In genomic region chr12:83886479-83886878, GRCh38 we compare ENCODE assay signal across 31 cellular contexts.
A peak's percentile ranks its signal among the peaks of the same experiment; 100 is the strongest.
DNase-seq lines count a peak whose midpoint lies in the region; ATAC-seq, FAIRE-seq and TF ChIP-seq lines count a peak whose summit lies in the region.
"Had no signal": no experiment of that assay in that cellular context is flagged by ENCODE, and none has a peak within 500 bp of the region (broad histone marks: within the 10 kb centered on the region; RNA-seq: fewer than 3 reads in every experiment).

No MANE protein-coding gene starts in this region.

- no peak overlapping the region for H3K9ac ChIP-seq in HepG2 (ENCODE audit: insufficient read depth, low read depth, low read length)
- H3K9ac ChIP-seq: BLaER1; BLaER1 treated with 17β-estradiol and CSF1 and Interleukin-3, amounts not matched to agents 10 nM and 100 nM had no signal

- no peak for ATAC-seq in HepG2
- no peak for ATAC-seq in right lobe of liver
- ATAC-seq: A549; CD8-positive, alpha-beta T cell had no signal

- TF ChIP-seq RAD21 in HepG2 (CRISPR knock-in tag; IDR thresholded peaks at IDR 0.05): no peak

- H3K27me3 ChIP-seq in HepG2 (ENCODE audit: control insufficient read depth in 1 of 2, insufficient read depth in 2 of 2, low read length in 2 of 2) (no peaks in the 10 kb centered on the region), right lobe of liver (no peaks in the 10 kb centered on the region)
- H3K27me3 ChIP-seq: BE2C; BLaER1; BLaER1 treated with 17β-estradiol and CSF1 and Interleukin-3, amounts not matched to agents 10 nM and 100 nM had no signal

- TF ChIP-seq CTCF in HepG2 (CRISPR knock-in tag; IDR thresholded peaks at IDR 0.05) (no peak), right lobe of liver (IDR thresholded peaks at IDR 0.05) (no peak), HEK293 (tag by site-specific recombination; IDR thresholded peaks at IDR 0.05) (no peak)

- CTCF ChIA-PET in HepG2 (lab: Yijun Ruan, JAX; ENCODE audit: low intra/inter-chr PET ratio, low total read pairs) (no interaction called here), HEK293 (lab: Yijun Ruan, JAX) (no interaction called here)

- no peak for FAIRE-seq in HepG2 (lab: Jason Lieb, UNC)
- FAIRE-seq: A204.1, A549, D721Med had no signal

- TF ChIP-seq POLR2A in HepG2 (IDR thresholded peaks at IDR 0.05; ENCODE audit: insufficient read depth in 1 of 2, low read depth in 2 of 2, low read length in 2 of 2): no peak
- no peak for TF ChIP-seq POLR2A in right lobe of liver (IDR thresholded peaks at IDR 0.05)

- H2AFZ ChIP-seq in HepG2 (ENCODE audit: low read length): no peak overlapping the region

- no peaks in the 10 kb centered on the region for H3K9me3 ChIP-seq in HepG2 (ENCODE audit: low read length)
- H3K9me3 ChIP-seq in right lobe of liver: no peaks in the 10 kb centered on the region
- no peaks in the 10 kb centered on the region for H3K9me3 ChIP-seq in HEK293 (ENCODE audit: control insufficient read depth, insufficient read depth, low read depth, low read length)
- H3K9me3 ChIP-seq: BE2C, BLaER1, Caco-2 had no signal

- DNase-seq in HepG2 (ENCODE audit: low spot score): no peak
- DNase-seq in right lobe of liver: no peak
- no peak for DNase-seq in middle frontal gyrus (ENCODE audit: extremely low spot score, low spot score)
- DNase-seq: 8988T; ACHN; AML-193; BE2C; C1 segment of cervical spinal cord; Caco-2; Calu3; CD4-positive, alpha-beta memory T cell; CD4-positive, alpha-beta T cell; CD4-positive, CD25-positive, alpha-beta regulatory T cell; CD8-positive, alpha-beta memory T cell; CD8-positive, alpha-beta T cell; COR-L47; DMS 273 treated with DMSO at 0.1 percent for 48 hours; DMS153; DMS53; DMS79; DMS79 treated with DMSO at 0.1 percent for 48 hours; DND-41; EL had no signal

- H3K27ac ChIP-seq in HepG2 (ENCODE audit: extremely low read length, insufficient read depth, low read length) (no peak overlapping the region), right lobe of liver (no peak overlapping the region), HEK293 (ENCODE audit: extremely low read depth, low read depth, low read length) (no peak overlapping the region)
- H3K27ac ChIP-seq: 22Rv1; A549; BLaER1; BLaER1 treated with 17β-estradiol and CSF1 and Interleukin-3, amounts not matched to agents 10 nM and 100 nM; C4-2B had no signal

- H3K4me3 ChIP-seq in HepG2 (replicated peaks in 1 of 3; ENCODE audit: insufficient read depth in 1 of 3, low read depth in 2 of 3, low read length in 3 of 3) (no peak overlapping the region), right lobe of liver (no peak overlapping the region), HEK293 (ENCODE audit: low read depth, low read length) (no peak overlapping the region)
- H3K4me3 ChIP-seq: A549; BLaER1; BLaER1 treated with 17β-estradiol and CSF1 and Interleukin-3, amounts not matched to agents 10 nM and 100 nM had no signal

- H3K4me2 ChIP-seq in HepG2 (ENCODE audit: low read depth, low read length): no peak overlapping the region
- H3K4me2 ChIP-seq: A549; BLaER1; BLaER1 treated with 17β-estradiol and CSF1 and Interleukin-3, amounts not matched to agents 10 nM and 100 nM had no signal

- no peaks in the 10 kb centered on the region for H3K4me1 ChIP-seq in HepG2 (ENCODE audit: insufficient read depth, low read length)
- no peaks in the 10 kb centered on the region for H3K4me1 ChIP-seq in right lobe of liver
- H3K4me1 ChIP-seq in HEK293 (ENCODE audit: control insufficient read depth, insufficient read depth, low read length): no peaks in the 10 kb centered on the region
- H3K4me1 ChIP-seq: A549; BE2C; BLaER1; BLaER1 treated with 17β-estradiol and CSF1 and Interleukin-3, amounts not matched to agents 10 nM and 100 nM; Caco-2 had no signal

- TF ChIP-seq EP300 in HepG2 (IDR thresholded peaks at IDR 0.05; ENCODE audit: low read depth in 2 of 2, low read length in 2 of 2) (no peak), HepG2 (CRISPR knock-in tag; IDR thresholded peaks at IDR 0.05; ENCODE audit: borderline replicate concordance) (no peak)

- POLR2A ChIA-PET in HepG2 (lab: Yijun Ruan, JAX) (no interaction called here), HEK293 (lab: Yijun Ruan, JAX) (no interaction called here)

- intact Hi-C loops in HepG2 (cut with micrococcal nuclease; ENCODE audit: unreplicated experiment): no loop called here
- intact Hi-C loops in right lobe of liver (cut with DNase I): no loop called here

- WGBS in HepG2 (ENCODE audit: low lambda C conversion rate): 3% methylated on average over 3 of the region's 3 CpGs
- 25% methylated on average over 3 of the region's 3 CpGs for WGBS in right lobe of liver (ENCODE audit: insufficient coverage, low coverage, low lambda C conversion rate, missing lambda C conversion rate)

- in situ Hi-C loops in HepG2 (cut with HindIII; ENCODE audit: extremely low pct_ligation_motif_present, low pct_unique_long_range_greater_than_20kb): no loop called here

- no peaks in the 10 kb centered on the region for H4K20me1 ChIP-seq in HepG2 (ENCODE audit: insufficient read depth, low read length)
- H4K20me1 ChIP-seq: BLaER1; BLaER1 treated with 17β-estradiol and CSF1 and Interleukin-3, amounts not matched to agents 10 nM and 100 nM had no signal

- BruUV-seq in HepG2 (replicated peaks; lab: Mats Ljungman, UMichigan): no TSS peak

- H3K79me2 ChIP-seq in HepG2 (ENCODE audit: insufficient read depth, low read length): no peaks in the 10 kb centered on the region

- H3K36me3 ChIP-seq in HepG2 (replicated peaks in 1 of 2; ENCODE audit: control insufficient read depth in 1 of 2, insufficient read depth in 2 of 2, low read length in 2 of 2) (no peaks in the 10 kb centered on the region), right lobe of liver (no peaks in the 10 kb centered on the region), HEK293 (ENCODE audit: control insufficient read depth in 2 of 2, insufficient read depth in 1 of 2, low read length in 2 of 2) (no peaks in the 10 kb centered on the region)
- H3K36me3 ChIP-seq: BE2C; BLaER1; BLaER1 treated with 17β-estradiol and CSF1 and Interleukin-3, amounts not matched to agents 10 nM and 100 nM had no signal

TF ChIP-seq in HepG2, 621 proteins besides CTCF, POLR2A, EP300 and RAD21:
- TF ChIP-seq CREB1 (IDR thresholded peaks at IDR 0.05) (peak; percentile 79), CREB1 (CRISPR knock-in tag; IDR thresholded peaks at IDR 0.05) (no peak), FOXK1 (CRISPR knock-in tag; IDR thresholded peaks at IDR 0.05; ENCODE audit: borderline replicate concordance, low read depth) (no peak), ATF7 (IDR thresholded peaks at IDR 0.05) (peak; percentile 77), ATF7 (CRISPR knock-in tag; IDR thresholded peaks at IDR 0.05) (no peak), ZNF430 (CRISPR knock-in tag; IDR thresholded peaks at IDR 0.05) (no peak), ZNF296 (CRISPR knock-in tag; conservative IDR thresholded peaks at IDR 0.05) (no peak)

TF ChIP-seq in HEK293, 187 proteins besides CTCF, POLR2A, EP300 and RAD21:
- TF ChIP-seq ATF2 (tag by site-specific recombination; IDR thresholded peaks at IDR 0.05; ENCODE audit: low read depth): peak; percentile 33; the same call in 1 of the 2 replicates
- TF ChIP-seq ZNF518A (tag by site-specific recombination; conservative IDR thresholded peaks at IDR 0.05; ENCODE audit: low read depth): no peak

Comparison
In these comparisons a context has a peak if more than half of its experiments do, and no peak if none do; other contexts are left out.
1. Of the 63 proteins assayed by ChIP-seq in both HepG2 and HEK293: peak only in HepG2: none; only in HEK293: ATF2; in both: none; in neither: 62.